ENCODE assay signal across 2 cellular contexts in genomic region chr11:3006505-3007260, GRCh38.
TF ChIP-seq lines count a peak whose summit lies in the region.

No MANE protein-coding gene starts in this region.

TF ChIP-seq in WTC11, 78 proteins besides CTCF, POLR2A, EP300 and RAD21:
- TF ChIP-seq ATF6 (CRISPR knock-in tag; IDR thresholded peaks at IDR 0.05), result no peak
- no peak for TF ChIP-seq FOXP4 (CRISPR knock-in tag; IDR thresholded peaks at IDR 0.05)
- no peak for TF ChIP-seq MXD4 (CRISPR knock-in tag; IDR thresholded peaks at IDR 0.05; ENCODE audit: borderline replicate concordance)
- TF ChIP-seq ZNF138 (CRISPR knock-in tag; conservative IDR thresholded peaks at IDR 0.05), result no peak
- no peak for TF ChIP-seq MAX (CRISPR knock-in tag; IDR thresholded peaks at IDR 0.05)
- no peak for TF ChIP-seq ZNF317 (CRISPR knock-in tag; IDR thresholded peaks at IDR 0.05; ENCODE audit: borderline replicate concordance, low read depth)
- no peak for TF ChIP-seq JAZF1 (CRISPR knock-in tag; IDR thresholded peaks at IDR 0.05)
- no peak for TF ChIP-seq FOXP1 (CRISPR knock-in tag; IDR thresholded peaks at IDR 0.05; ENCODE audit: borderline replicate concordance)
- no peak for TF ChIP-seq ZMAT4 (CRISPR knock-in tag; IDR thresholded peaks at IDR 0.05)
- no peak for TF ChIP-seq ZNF532 (CRISPR knock-in tag; IDR thresholded peaks at IDR 0.05; ENCODE audit: borderline replicate concordance)

TF ChIP-seq in SK-N-SH, 30 proteins besides CTCF, POLR2A, EP300 and RAD21 (continued from another document):
- TF ChIP-seq REST (IDR thresholded peaks at IDR 0.05; ENCODE audit: low read depth, low read length), result no peak
- TF ChIP-seq NRF1 (IDR thresholded peaks at IDR 0.05; ENCODE audit: low read depth, low read length), result no peak
- TF ChIP-seq YY1 (IDR thresholded peaks at IDR 0.05; ENCODE audit: low read depth), result no peak
- no peak for TF ChIP-seq TEAD4 (IDR thresholded peaks at IDR 0.05; ENCODE audit: borderline replicate concordance, insufficient read depth)
- no peak for TF ChIP-seq SIN3A (IDR thresholded peaks at IDR 0.05; ENCODE audit: borderline replicate concordance, low read depth, low read length)
- TF ChIP-seq CHD2 (IDR thresholded peaks at IDR 0.05; ENCODE audit: low read length, partially characterized antibody), result no peak
- TF ChIP-seq ELF1 (IDR thresholded peaks at IDR 0.05), result no peak
- TF ChIP-seq IRF3 (IDR thresholded peaks at IDR 0.05; ENCODE audit: low read depth, low read length), result no peak
- TF ChIP-seq NFIC (IDR thresholded peaks at IDR 0.05; ENCODE audit: borderline replicate concordance), result no peak
- TF ChIP-seq RFX5 (IDR thresholded peaks at IDR 0.05; ENCODE audit: low read length), result no peak
- no peak for TF ChIP-seq ZBTB33 (IDR thresholded peaks at IDR 0.05; ENCODE audit: borderline replicate concordance, low read depth)
- TF ChIP-seq MXI1 (IDR thresholded peaks at IDR 0.05; ENCODE audit: low read depth, low read length), result no peak
- TF ChIP-seq JUND (IDR thresholded peaks at IDR 0.05), result no peak
- TF ChIP-seq FOXJ3 (CRISPR knock-in tag; IDR thresholded peaks at IDR 0.05), result no peak
- no peak for TF ChIP-seq RXRA (IDR thresholded peaks at IDR 0.05; ENCODE audit: borderline replicate concordance, low read depth)
